In the genomic region with DNA sequence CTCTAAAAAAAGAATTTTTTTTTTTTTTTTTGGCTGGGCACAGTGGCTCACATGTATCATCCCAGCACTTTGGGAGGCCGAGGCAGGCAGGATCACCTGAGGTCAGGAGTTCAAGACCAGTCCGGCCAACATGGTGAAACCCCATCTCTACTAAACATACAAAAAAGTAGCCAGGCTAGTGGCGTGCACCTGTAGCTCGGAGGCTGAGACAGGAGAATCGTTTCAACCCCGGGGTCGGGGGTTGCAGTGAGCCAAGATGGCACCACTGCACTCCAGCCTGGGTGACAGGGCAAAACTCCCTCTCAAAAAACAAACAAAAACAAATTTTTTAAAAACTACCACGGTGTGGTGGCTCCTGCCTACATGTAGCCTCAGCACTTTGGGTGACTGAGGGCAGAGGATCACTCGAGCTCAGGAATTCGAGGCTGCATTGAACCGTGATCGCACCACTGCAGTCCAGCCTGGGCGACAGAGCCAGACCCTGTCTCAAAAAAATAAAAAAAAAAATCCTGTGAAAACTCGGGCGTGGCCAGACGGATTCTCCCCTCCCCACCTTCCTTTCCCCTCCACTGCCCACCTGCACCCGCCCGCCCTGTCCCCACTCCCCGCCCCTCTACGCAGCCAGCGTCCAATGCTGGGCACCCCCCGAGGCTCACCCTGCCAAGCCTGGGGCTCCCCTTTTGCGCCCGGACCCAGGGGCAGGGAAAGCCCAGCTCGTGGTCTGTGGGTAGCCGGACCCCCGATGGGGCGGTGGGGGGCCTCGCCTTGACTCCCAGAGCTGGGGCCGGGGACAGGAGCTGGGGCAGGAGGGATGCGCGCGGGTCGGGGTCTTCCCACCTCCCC, we compare ENCODE assay signal across 2 cellular contexts.
A peak's percentile ranks its signal among the peaks of the same experiment; 100 is the strongest.
TF ChIP-seq lines count a peak whose summit lies in the region.

No MANE protein-coding gene starts in this region.

TF ChIP-seq in Ishikawa, 13 proteins besides CTCF, POLR2A, EP300 and RAD21:
- TF ChIP-seq NFIC (IDR thresholded peaks at IDR 0.05) (no peak), CEBPB (IDR thresholded peaks at IDR 0.05) (no peak), CREB1 (IDR thresholded peaks at IDR 0.05; ENCODE audit: low read depth) (no peak), TAF1 (IDR thresholded peaks at IDR 0.05; ENCODE audit: low read depth) (no peak), YY1 (IDR thresholded peaks at IDR 0.05; ENCODE audit: low read depth) (no peak), ZBTB7A (IDR thresholded peaks at IDR 0.05; ENCODE audit: low read depth) (peak; percentile 95), FOXM1 (IDR thresholded peaks at IDR 0.05; ENCODE audit: borderline replicate concordance, low read depth) (no peak), TCF12 (IDR thresholded peaks at IDR 0.05; ENCODE audit: low read depth) (no peak)
- TF ChIP-seq, protein P1, sequence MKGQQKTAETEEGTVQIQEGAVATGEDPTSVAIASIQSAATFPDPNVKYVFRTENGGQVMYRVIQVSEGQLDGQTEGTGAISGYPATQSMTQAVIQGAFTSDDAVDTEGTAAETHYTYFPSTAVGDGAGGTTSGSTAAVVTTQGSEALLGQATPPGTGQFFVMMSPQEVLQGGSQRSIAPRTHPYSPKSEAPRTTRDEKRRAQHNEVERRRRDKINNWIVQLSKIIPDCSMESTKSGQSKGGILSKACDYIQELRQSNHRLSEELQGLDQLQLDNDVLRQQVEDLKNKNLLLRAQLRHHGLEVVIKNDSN (IDR thresholded peaks at IDR 0.05) = no peak
TF ChIP-seq in Ishikawa: peak in this region for 1.

TF ChIP-seq in K562, 482 proteins besides CTCF, POLR2A, EP300 and RAD21:
- peak; percentile 67 for TF ChIP-seq ZNF121 (CRISPR knock-in tag; conservative IDR thresholded peaks at IDR 0.05)
- no peak for TF ChIP-seq HNRNPLL (IDR thresholded peaks at IDR 0.05; ENCODE audit: low read depth, low read length, poor library complexity, severe bottlenecking)
- TF ChIP-seq, protein P2, sequence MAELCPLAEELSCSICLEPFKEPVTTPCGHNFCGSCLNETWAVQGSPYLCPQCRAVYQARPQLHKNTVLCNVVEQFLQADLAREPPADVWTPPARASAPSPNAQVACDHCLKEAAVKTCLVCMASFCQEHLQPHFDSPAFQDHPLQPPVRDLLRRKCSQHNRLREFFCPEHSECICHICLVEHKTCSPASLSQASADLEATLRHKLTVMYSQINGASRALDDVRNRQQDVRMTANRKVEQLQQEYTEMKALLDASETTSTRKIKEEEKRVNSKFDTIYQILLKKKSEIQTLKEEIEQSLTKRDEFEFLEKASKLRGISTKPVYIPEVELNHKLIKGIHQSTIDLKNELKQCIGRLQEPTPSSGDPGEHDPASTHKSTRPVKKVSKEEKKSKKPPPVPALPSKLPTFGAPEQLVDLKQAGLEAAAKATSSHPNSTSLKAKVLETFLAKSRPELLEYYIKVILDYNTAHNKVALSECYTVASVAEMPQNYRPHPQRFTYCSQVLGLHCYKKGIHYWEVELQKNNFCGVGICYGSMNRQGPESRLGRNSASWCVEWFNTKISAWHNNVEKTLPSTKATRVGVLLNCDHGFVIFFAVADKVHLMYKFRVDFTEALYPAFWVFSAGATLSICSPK (IDR thresholded peaks at IDR 0.05; ENCODE audit: borderline replicate concordance) = no peak
- TF ChIP-seq NBN (IDR thresholded peaks at IDR 0.05; ENCODE audit: low read depth) = no peak
- no peak for TF ChIP-seq KDM4B (IDR thresholded peaks at IDR 0.05; ENCODE audit: borderline replicate concordance in 2 of 2, low read depth in 1 of 2)
- no peak for TF ChIP-seq CBFA2T3 (IDR thresholded peaks at IDR 0.05)
- TF ChIP-seq HMG20A (CRISPR knock-in tag; conservative IDR thresholded peaks at IDR 0.05) = no peak
- TF ChIP-seq PCBP1 (IDR thresholded peaks at IDR 0.05; ENCODE audit: low read depth, low read length, poor library complexity, severe bottlenecking) = peak; percentile 74
- no peak for TF ChIP-seq ZNF311 (CRISPR knock-in tag; IDR thresholded peaks at IDR 0.05)
- TF ChIP-seq ZNF23 (CRISPR knock-in tag; IDR thresholded peaks at IDR 0.05) = no peak
- TF ChIP-seq, protein P3, sequence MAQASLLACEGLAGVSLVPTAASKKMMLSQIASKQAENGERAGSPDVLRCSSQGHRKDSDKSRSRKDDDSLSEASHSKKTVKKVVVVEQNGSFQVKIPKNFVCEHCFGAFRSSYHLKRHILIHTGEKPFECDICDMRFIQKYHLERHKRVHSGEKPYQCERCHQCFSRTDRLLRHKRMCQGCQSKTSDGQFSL (CRISPR knock-in tag; IDR thresholded peaks at IDR 0.05) = peak; percentile 95
- TF ChIP-seq, protein P3 (tag; IDR thresholded peaks at IDR 0.05) = no peak
- no peak for TF ChIP-seq NELFE (IDR thresholded peaks at IDR 0.05; ENCODE audit: insufficient read depth, insufficient read length)
- no peak for TF ChIP-seq HES1 (IDR thresholded peaks at IDR 0.05; ENCODE audit: low read depth)
- no peak for TF ChIP-seq TBL1XR1 (IDR thresholded peaks at IDR 0.05; ENCODE audit: low read length in 2 of 2)
- TF ChIP-seq DIDO1 (tag; IDR thresholded peaks at IDR 0.05; ENCODE audit: low read depth) = no peak
- no peak for TF ChIP-seq NFE2L1 (tag; IDR thresholded peaks at IDR 0.05; ENCODE audit: borderline replicate concordance, low read depth)
- 0 out of 2 replicates have a peak, but pooled peaks have one; percentile 29 for TF ChIP-seq ZNF766 (CRISPR knock-in tag; conservative IDR thresholded peaks at IDR 0.05)
- TF ChIP-seq ZNF408 (CRISPR knock-in tag; IDR thresholded peaks at IDR 0.05; ENCODE audit: low read depth) = no peak
- no peak for TF ChIP-seq ZNF165 (CRISPR knock-in tag; IDR thresholded peaks at IDR 0.05; ENCODE audit: borderline replicate concordance)
- no peak for TF ChIP-seq HCFC1 (IDR thresholded peaks at IDR 0.05; ENCODE audit: low read depth, low read length)
- no peak for TF ChIP-seq ZBED1 (IDR thresholded peaks at IDR 0.05)
- TF ChIP-seq TBP (optimal IDR thresholded peaks at IDR 0.05; ENCODE audit: low read depth, low read length) = no peak
- no peak for TF ChIP-seq PCBP2 (IDR thresholded peaks at IDR 0.05; ENCODE audit: low read depth, low read length, poor library complexity, severe bottlenecking)
- TF ChIP-seq PYGO2 (tag; IDR thresholded peaks at IDR 0.05) = no peak
- TF ChIP-seq, protein P4, sequence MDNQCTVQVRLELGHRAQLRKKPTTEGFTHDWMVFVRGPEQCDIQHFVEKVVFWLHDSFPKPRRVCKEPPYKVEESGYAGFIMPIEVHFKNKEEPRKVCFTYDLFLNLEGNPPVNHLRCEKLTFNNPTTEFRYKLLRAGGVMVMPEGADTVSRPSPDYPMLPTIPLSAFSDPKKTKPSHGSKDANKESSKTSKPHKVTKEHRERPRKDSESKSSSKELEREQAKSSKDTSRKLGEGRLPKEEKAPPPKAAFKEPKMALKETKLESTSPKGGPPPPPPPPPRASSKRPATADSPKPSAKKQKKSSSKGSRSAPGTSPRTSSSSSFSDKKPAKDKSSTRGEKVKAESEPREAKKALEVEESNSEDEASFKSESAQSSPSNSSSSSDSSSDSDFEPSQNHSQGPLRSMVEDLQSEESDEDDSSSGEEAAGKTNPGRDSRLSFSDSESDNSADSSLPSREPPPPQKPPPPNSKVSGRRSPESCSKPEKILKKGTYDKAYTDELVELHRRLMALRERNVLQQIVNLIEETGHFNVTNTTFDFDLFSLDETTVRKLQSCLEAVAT (IDR thresholded peaks at IDR 0.05) = peak in 1 of 2 experiments; percentile 85; a peak in 1 of 4 replicates
- TF ChIP-seq CBX1 (IDR thresholded peaks at IDR 0.05; ENCODE audit: low read depth) = no peak; the same call in 1 of the 2 replicates
- TF ChIP-seq, protein P5, sequence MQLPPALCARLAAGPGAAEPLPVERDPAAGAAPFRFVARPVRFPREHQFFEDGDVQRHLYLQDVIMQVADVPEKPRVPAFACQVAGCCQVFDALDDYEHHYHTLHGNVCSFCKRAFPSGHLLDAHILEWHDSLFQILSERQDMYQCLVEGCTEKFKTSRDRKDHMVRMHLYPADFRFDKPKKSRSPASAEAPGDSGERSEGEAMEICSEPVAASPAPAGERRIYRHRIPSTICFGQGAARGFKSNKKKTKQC (CRISPR knock-in tag; IDR thresholded peaks at IDR 0.05) = peak; percentile 41; the same call in 1 of the 2 replicates
- no peak for TF ChIP-seq PML (IDR thresholded peaks at IDR 0.05; ENCODE audit: low read length)
- no peak for TF ChIP-seq ELF1 (tag; IDR thresholded peaks at IDR 0.05)
